ENCODE assay signal across 13 cellular contexts in the genomic region with DNA sequence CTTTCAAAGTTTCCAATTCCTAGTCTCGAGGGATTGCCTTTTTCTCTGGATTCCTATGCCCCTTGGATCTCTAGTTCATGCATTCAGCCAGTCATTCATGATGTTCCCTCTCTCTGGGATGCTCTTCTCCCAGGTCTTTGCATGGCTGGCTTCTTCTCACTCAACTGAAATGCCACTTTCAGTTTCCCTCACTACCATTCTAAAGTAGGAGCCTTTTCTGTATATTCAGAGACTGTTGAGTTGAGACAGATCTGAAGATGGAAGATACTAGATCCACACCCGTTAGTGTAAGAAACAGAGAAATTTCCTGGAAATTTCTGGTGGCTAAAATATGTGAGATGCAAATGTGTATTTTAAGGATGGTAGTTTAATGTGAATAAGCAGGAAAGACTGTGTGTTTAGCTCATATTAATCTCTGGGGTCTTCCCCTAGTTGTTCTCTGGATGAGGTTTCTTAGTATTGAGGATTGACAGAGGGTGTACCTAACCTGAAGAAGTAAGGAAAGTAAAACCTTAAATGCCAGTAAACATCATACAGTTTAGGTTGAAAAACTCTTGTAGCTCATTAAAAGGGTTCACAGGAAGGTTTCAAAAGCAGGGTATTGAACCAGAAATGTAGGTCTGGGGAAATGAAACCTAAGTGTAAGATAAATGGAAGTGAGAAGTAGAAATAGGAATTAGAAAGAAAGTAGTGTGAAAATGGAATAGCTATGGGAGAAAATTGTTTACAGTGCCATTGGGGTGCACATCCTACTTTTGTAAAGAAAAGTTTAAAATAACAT.
A peak's percentile ranks its signal among the peaks of the same experiment; 100 is the strongest.
DNase-seq lines count a peak whose midpoint lies in the region; ATAC-seq, FAIRE-seq and TF ChIP-seq lines count a peak whose summit lies in the region.
"Had no signal": no experiment of that assay in that cellular context is flagged by ENCODE, and none has a peak within 500 bp of the region (broad histone marks: within the 10 kb centered on the region; RNA-seq: fewer than 3 reads in every experiment).

No MANE protein-coding gene starts in this region.

- no peak overlapping the region for H3K4me3 ChIP-seq in esophagus squamous epithelium
- H3K4me3 ChIP-seq: BLaER1, colonic mucosa had no signal

- no peak for TF ChIP-seq CTCF in esophagus squamous epithelium (IDR thresholded peaks at IDR 0.05)

- WGBS in esophagus squamous epithelium, 2 donors = 68 to 89% methylated on average over 2 of the region's 2 CpGs

- no peaks in the 10 kb centered on the region for H3K27me3 ChIP-seq in esophagus squamous epithelium
- H3K27me3 ChIP-seq: BLaER1, colonic mucosa had no signal

- ATAC-seq in GM21360 (IDR thresholded peaks at IDR 0.05; ENCODE audit: unreplicated experiment) (peak; percentile 65), HG03095 (IDR thresholded peaks at IDR 0.05; ENCODE audit: unreplicated experiment) (peak; percentile 61)
- ATAC-seq: T-cell had no signal

- no peak overlapping the region for H3K27ac ChIP-seq in esophagus squamous epithelium
- H3K27ac ChIP-seq: BLaER1, colonic mucosa had no signal

- TF ChIP-seq POLR2A in GM12892 (IDR thresholded peaks at IDR 0.05; ENCODE audit: low read depth, low read length) (no peak), esophagus squamous epithelium (IDR thresholded peaks at IDR 0.05) (no peak)

- no peaks in the 10 kb centered on the region for H3K9me3 ChIP-seq in esophagus squamous epithelium
- H3K9me3 ChIP-seq: colonic mucosa had no signal

- H3K36me3 ChIP-seq in esophagus squamous epithelium = no peaks in the 10 kb centered on the region
- H3K36me3 ChIP-seq: BLaER1, colonic mucosa had no signal

- DNase-seq in GM12892 (ENCODE audit: insufficient read length) (no peak), SIG-M5 (lab: John Stamatoyannopoulos, UW) (peak; percentile 44), NCI-H128 (lab: John Stamatoyannopoulos, UW; ENCODE audit: unreplicated experiment) (no peak), NCI-H1694 treated with DMSO at 0.1 percent for 48 hours (lab: John Stamatoyannopoulos, UW) (no peak), esophagus squamous epithelium (lab: John Stamatoyannopoulos, UW) (no peak), cardiac septum (ENCODE audit: low spot score) (no peak)
- DNase-seq: colonic mucosa, H9, NCI-H1436 treated with DMSO at 0.1 percent for 48 hours, T-cell had no signal

- H3K4me1 ChIP-seq in esophagus squamous epithelium = no peaks in the 10 kb centered on the region
- H3K4me1 ChIP-seq: colonic mucosa had no signal

- peak; percentile 67 for FAIRE-seq in GM12892 (lab: Jason Lieb, UNC)

- intact Hi-C loops in esophagus squamous epithelium (cut with DNase I) (no loop called here), cardiac septum (cut with DNase I) (no loop called here)
